ENCODE assay signal across 16 cellular contexts in the genomic region with DNA sequence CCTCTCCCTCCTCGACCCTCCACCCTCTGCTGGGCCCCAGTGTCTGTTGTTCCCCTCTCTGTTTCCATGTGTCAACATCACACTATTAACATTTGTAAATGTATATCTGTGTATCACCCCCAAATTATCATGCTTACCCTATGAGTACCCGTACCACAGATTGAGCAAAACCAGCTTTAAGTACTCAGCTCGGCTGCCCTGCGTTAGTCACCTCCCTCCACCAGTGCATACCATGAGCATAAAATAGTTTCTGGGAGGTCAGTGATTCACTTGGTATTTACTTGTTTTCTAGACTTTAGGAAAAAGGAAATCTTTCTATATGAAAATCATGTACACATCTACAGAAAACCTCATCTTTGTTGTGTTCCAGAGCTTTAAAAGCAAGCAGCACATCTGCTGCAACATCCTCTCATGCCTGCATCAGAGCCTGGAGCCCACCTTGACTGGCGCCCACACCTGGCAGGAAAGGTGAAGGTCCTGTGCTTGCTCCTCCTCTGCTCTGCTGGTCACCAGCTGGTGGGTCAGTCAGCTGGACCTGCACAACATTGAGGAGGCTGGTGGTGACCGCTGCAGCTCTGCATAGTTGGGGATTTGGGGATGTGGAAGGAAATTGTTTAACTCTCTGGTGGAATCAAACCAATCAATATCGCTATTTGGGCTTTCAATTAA.
A peak's percentile ranks its signal among the peaks of the same experiment; 100 is the strongest.
DNase-seq lines count a peak whose midpoint lies in the region; ATAC-seq and TF ChIP-seq lines count a peak whose summit lies in the region.
"Had no signal": no experiment of that assay in that cellular context is flagged by ENCODE, and none has a peak within 500 bp of the region (broad histone marks: within the 10 kb centered on the region; RNA-seq: fewer than 3 reads in every experiment).

No MANE protein-coding gene starts in this region.

- H4K20me1 ChIP-seq in IMR-90 (ENCODE audit: insufficient read depth, low read length) = no peaks in the 10 kb centered on the region

- TF ChIP-seq CTCF in AG09309 (IDR thresholded peaks at IDR 0.05; ENCODE audit: control insufficient read depth, insufficient read depth, low read depth, low read length, missing control alignments) (no peak), IMR-90 (conservative IDR thresholded peaks at IDR 0.05; ENCODE audit: low read depth, low read length) (no peak), endodermal cell (conservative IDR thresholded peaks at IDR 0.05) (peak; percentile 66), lower lobe of right lung (IDR thresholded peaks at IDR 0.05) (no peak)

- no peaks in the 10 kb centered on the region for H3K36me3 ChIP-seq in IMR-90 (ENCODE audit: control insufficient read depth, insufficient read depth, low read length)
- no peaks in the 10 kb centered on the region for H3K36me3 ChIP-seq in endodermal cell (ENCODE audit: control insufficient read depth, insufficient read depth, low read length)
- no peaks in the 10 kb centered on the region for H3K36me3 ChIP-seq in lower lobe of right lung
- H3K36me3 ChIP-seq: tibial nerve had no signal

- H3K4me1 Mint-ChIP-seq in endodermal cell (no peaks in the 10 kb centered on the region), immature natural killer cell (no peaks in the 10 kb centered on the region)

- TF ChIP-seq POLR2A in IMR-90 (IDR thresholded peaks at IDR 0.05; ENCODE audit: low read depth, low read length) = no peak

- no peaks in the 10 kb centered on the region for H3K36me3 Mint-ChIP-seq in endodermal cell (ENCODE audit: low read depth)
- H3K36me3 Mint-ChIP-seq in immature natural killer cell = no peaks in the 10 kb centered on the region

- H3K4me2 ChIP-seq in IMR-90 (ENCODE audit: low read depth, low read length) = no peak overlapping the region
- H3K4me2 ChIP-seq: A549 had no signal

- no peak overlapping the region for H4K91ac ChIP-seq in IMR-90 (ENCODE audit: insufficient read depth, low read depth, low read length)

- CTCF ChIA-PET in IMR-90 (lab: Yijun Ruan, JAX) = no interaction called here

- WGBS in IMR-90 (ENCODE audit: extremely low coverage in 2 of 2, insufficient read length in 1 of 2), 2 experiments = no CpG with 5 or more reads among the region's 7 CpGs
- 86% methylated on average over 7 of the region's 7 CpGs; no CpG with 5 or more reads in 1 of the 2 experiments for WGBS in endodermal cell (ENCODE audit: insufficient coverage in 1 of 2, insufficient read length in 1 of 2), 2 experiments

- no peak overlapping the region for H3K56ac ChIP-seq in IMR-90 (ENCODE audit: extremely low read depth, insufficient read depth, low read length)

- H3K27me3 ChIP-seq in IMR-90 (ENCODE audit: control insufficient read depth, insufficient read depth, low read length) (peaks cover 7% of the 10 kb centered on the region), endodermal cell (ENCODE audit: control insufficient read depth, insufficient read depth, low read length, poor library complexity, severe bottlenecking) (no peaks in the 10 kb centered on the region), lower lobe of right lung (ENCODE audit: low read depth) (no peaks in the 10 kb centered on the region)
- H3K27me3 ChIP-seq: tibial nerve had no signal

- H3K9me3 ChIP-seq in IMR-90 (ENCODE audit: control insufficient read depth, insufficient read depth, low read length) (no peaks in the 10 kb centered on the region), endodermal cell (ENCODE audit: control insufficient read depth, low read length) (peaks cover 4% of the 10 kb centered on the region), lower lobe of right lung (no peaks in the 10 kb centered on the region)
- H3K9me3 ChIP-seq: A549 had no signal

- no peak overlapping the region for H2AK5ac ChIP-seq in IMR-90 (ENCODE audit: low read depth, low read length)

- no peak overlapping the region for H3K4ac ChIP-seq in IMR-90 (ENCODE audit: low read depth, low read length)

- H3K4me3 ChIP-seq in AG09309 (ENCODE audit: control insufficient read depth, low read depth, low read length) (no peak overlapping the region), IMR-90 (ENCODE audit: insufficient read depth, low read depth, low read length) (no peak overlapping the region), endodermal cell (ENCODE audit: low read length) (no peak overlapping the region), lower lobe of right lung (no peak overlapping the region)
- H3K4me3 ChIP-seq: A549, tibial nerve had no signal

- TF ChIP-seq RAD21 in IMR-90 (IDR thresholded peaks at IDR 0.05; ENCODE audit: low read length) = no peak

- POLR2A ChIA-PET in IMR-90 (lab: Charles Lee; ENCODE audit: unreplicated experiment) = interaction anchor here (0.6 kb wide), 1 partner anchor 116 kb away, joined by 3 read pairs; no protein-coding TSS in a partner anchor

- H3K14ac ChIP-seq in IMR-90 (replicated peaks; ENCODE audit: low read depth, low read length) = no peak overlapping the region

- H3K9me3 Mint-ChIP-seq in endodermal cell (peaks cover 29% of the 10 kb centered on the region), immature natural killer cell (no peaks in the 10 kb centered on the region)

- no peak overlapping the region for H2BK20ac ChIP-seq in IMR-90 (ENCODE audit: low read depth, low read length)

- intact Hi-C loops in IMR-90 (cut with micrococcal nuclease) = no loop called here
- intact Hi-C loops in lower lobe of right lung (cut with DNase I) = no loop called here

- dilution Hi-C loops in IMR-90 (cut with HindIII; ENCODE audit: low sequenced_read_pairs, unreplicated experiment) = no loop called here

- H3K27me3 Mint-ChIP-seq in endodermal cell (ENCODE audit: insufficient read depth) = no peaks in the 10 kb centered on the region
- H3K27me3 Mint-ChIP-seq in immature natural killer cell (ENCODE audit: low read depth in 3 of 3) = peaks cover 3 to 8% (median 6%) of the 10 kb centered on the region in 3 donors

- H2AK9ac ChIP-seq in IMR-90 (replicated peaks; ENCODE audit: low read depth, low read length, poor library complexity) = no peak overlapping the region

- no peak overlapping the region for H4K8ac ChIP-seq in IMR-90 (ENCODE audit: low read depth in 2 of 2, low read length in 2 of 2)

- in situ Hi-C loops in IMR-90 (cut with MboI; ENCODE audit: low sequenced_read_pairs) = no loop called here

- H4K5ac ChIP-seq in IMR-90 (ENCODE audit: low read depth, low read length) = no peak overlapping the region

- peak; percentile 60 for ATAC-seq in IMR-90 (ENCODE audit: low read depth)
- peak; percentile 32 to 39 for ATAC-seq in lower lobe of right lung
- no peak for ATAC-seq in GM19467 (IDR thresholded peaks at IDR 0.05; ENCODE audit: unreplicated experiment)
- ATAC-seq: A549 had no signal

- no TSS peak for BruUV-seq in IMR-90 (replicated peaks; lab: Mats Ljungman, UMichigan)

- no peak overlapping the region for H3K18ac ChIP-seq in IMR-90 (ENCODE audit: low read depth, low read length)

- no peaks in the 10 kb centered on the region for H3K9me1 ChIP-seq in IMR-90 (ENCODE audit: insufficient read depth, low read length)

- H3K27ac Mint-ChIP-seq in endodermal cell (no peak overlapping the region), immature natural killer cell (peak overlapping the region in 1 of 6 donors; percentile 44)

- H3K79me1 ChIP-seq in IMR-90 (ENCODE audit: low read depth in 1 of 2, low read length in 2 of 2) = no peaks in the 10 kb centered on the region

- no peak overlapping the region for H3K23ac ChIP-seq in IMR-90 (ENCODE audit: low read depth, low read length)

- DNase-seq in AG09309 (ENCODE audit: low read depth) (peak; percentile 8), IMR-90 (peak; percentile 5), endodermal cell (peak; percentile 73), lower lobe of right lung (no peak), NCI-H128 (lab: John Stamatoyannopoulos, UW; ENCODE audit: unreplicated experiment) (no peak), GOT3 (lab: John Stamatoyannopoulos, UW) (no peak), immature natural killer cell (no peak)
- DNase-seq: activated effector memory CD4-positive, alpha-beta T cell treated with anti-CD3 and anti-CD28 coated beads, Interleukin-2, amount 50 U/mL, for 16 hours; COR-L47; KG1; NCI-H1417 treated with DMSO at 0.1 percent for 48 hours; NCI-H446 treated with DMSO at 0.1 percent for 48 hours; stimulated activated CD4-positive, alpha-beta T cell treated with anti-CD3 and anti-CD28 coated beads, Interleukin-2, amount 100 ng/mL, for 24 hours had no signal

- H3K9ac ChIP-seq in IMR-90 (ENCODE audit: low read depth, low read length) (no peak overlapping the region), endodermal cell (ENCODE audit: extremely low read depth, low read length, poor library complexity, severe bottlenecking) (no peak overlapping the region)

- H3K27ac ChIP-seq in IMR-90 (ENCODE audit: insufficient read depth, low read length) = no peak overlapping the region
- H3K27ac ChIP-seq in endodermal cell (ENCODE audit: low read depth, low read length) = no peak overlapping the region
- H3K27ac ChIP-seq in lower lobe of right lung = no peak overlapping the region
- H3K27ac ChIP-seq: A549, tibial nerve had no signal

- H2BK15ac ChIP-seq in IMR-90 (ENCODE audit: low read depth, low read length) = no peak overlapping the region

- H2AFZ ChIP-seq in IMR-90 (replicated peaks; ENCODE audit: low read length, poor library complexity) = peak overlapping the region; percentile 51

- no peaks in the 10 kb centered on the region for H3K4me1 ChIP-seq in IMR-90 (ENCODE audit: control insufficient read depth, insufficient read depth, low read length)
- no peaks in the 10 kb centered on the region for H3K4me1 ChIP-seq in endodermal cell (ENCODE audit: control insufficient read depth, insufficient read depth, low read length)
- peaks cover 7% of the 10 kb centered on the region for H3K4me1 ChIP-seq in lower lobe of right lung
- H3K4me1 ChIP-seq: A549, tibial nerve had no signal

- no peak overlapping the region for H2BK5ac ChIP-seq in IMR-90 (ENCODE audit: low read depth, low read length, poor library complexity, severe bottlenecking)

- no peak overlapping the region for H3K4me3 Mint-ChIP-seq in endodermal cell
- no peak overlapping the region for H3K4me3 Mint-ChIP-seq in immature natural killer cell

- H2BK120ac ChIP-seq in IMR-90 (ENCODE audit: low read depth, low read length) = no peak overlapping the region

TF ChIP-seq in IMR-90, 13 proteins besides CTCF, POLR2A, EP300 and RAD21:
- TF ChIP-seq CHD1 (IDR thresholded peaks at IDR 0.05; ENCODE audit: low read depth, low read length) = no peak
- TF ChIP-seq FOS (IDR thresholded peaks at IDR 0.05; ENCODE audit: low read depth, low read length) = no peak
- TF ChIP-seq SMC3 (IDR thresholded peaks at IDR 0.05; ENCODE audit: low read depth, low read length) = no peak
- no peak for TF ChIP-seq NFE2L2 (IDR thresholded peaks at IDR 0.05; ENCODE audit: low read depth, low read length)
- TF ChIP-seq, protein P1, sequence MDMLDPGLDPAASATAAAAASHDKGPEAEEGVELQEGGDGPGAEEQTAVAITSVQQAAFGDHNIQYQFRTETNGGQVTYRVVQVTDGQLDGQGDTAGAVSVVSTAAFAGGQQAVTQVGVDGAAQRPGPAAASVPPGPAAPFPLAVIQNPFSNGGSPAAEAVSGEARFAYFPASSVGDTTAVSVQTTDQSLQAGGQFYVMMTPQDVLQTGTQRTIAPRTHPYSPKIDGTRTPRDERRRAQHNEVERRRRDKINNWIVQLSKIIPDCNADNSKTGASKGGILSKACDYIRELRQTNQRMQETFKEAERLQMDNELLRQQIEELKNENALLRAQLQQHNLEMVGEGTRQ (IDR thresholded peaks at IDR 0.05; ENCODE audit: low read depth, low read length) = no peak
- no peak for TF ChIP-seq MAFK (IDR thresholded peaks at IDR 0.05; ENCODE audit: low read depth, low read length)

Comparison
In these comparisons a context has a peak if more than half of its experiments do, and no peak if none do; other contexts are left out.
1. DNase-seq: peak in AG09309 (single experiment), IMR-90 (single experiment) and endodermal cell (single experiment); none in lower lobe of right lung (single experiment), NCI-H128 (single experiment), GOT3 (single experiment) and immature natural killer cell (0 of 3).